Comparison of ENCODE assay signal across 17 cellular contexts in the genomic region with DNA sequence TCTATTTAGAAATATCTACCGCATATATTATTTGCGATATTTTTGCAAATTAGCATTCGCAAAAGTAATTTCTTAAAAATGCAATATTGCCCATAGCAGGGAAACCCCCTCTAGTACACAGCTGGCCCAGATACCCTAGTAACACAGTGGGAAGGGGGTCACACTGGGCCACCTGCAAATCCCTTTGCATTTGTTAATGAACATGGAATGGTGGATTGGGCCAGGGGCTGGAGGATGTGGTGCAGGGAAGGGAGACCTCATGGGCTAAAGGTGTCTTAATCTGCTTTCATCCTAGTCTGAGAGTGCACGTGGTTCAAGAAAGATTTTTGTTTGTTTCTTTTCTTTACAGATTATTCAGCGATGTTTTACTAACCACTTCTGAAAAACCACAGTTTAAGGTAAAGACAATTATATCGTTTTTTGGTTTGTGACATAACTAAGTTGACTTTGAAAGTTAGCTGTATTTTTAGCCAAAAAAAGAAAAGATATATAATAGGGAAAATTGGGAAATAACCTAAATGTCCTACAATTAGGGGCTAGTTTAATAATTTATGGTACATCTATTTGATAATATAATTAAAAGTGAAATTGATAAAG.
"Had no signal": no experiment of that assay in that cellular context is flagged by ENCODE, and none has a peak within 500 bp of the region (broad histone marks: within the 10 kb centered on the region; RNA-seq: fewer than 3 reads in every experiment).

No MANE protein-coding gene starts in this region.

- H3K79me2 ChIP-seq: hepatocyte had no signal

- FAIRE-seq: endothelial cell of umbilical vein had no signal

- DNase-seq: activated CD4-positive, alpha-beta T cell treated with anti-CD3 and anti-CD28 coated beads, Interleukin-2, amount 50 U/mL, for 4 hours; activated CD4-positive, CD25-positive, alpha-beta regulatory T cell treated with anti-CD3 and anti-CD28 coated beads, Interleukin-2, amount 50 U/mL, for 72 hours; activated effector memory CD4-positive, alpha-beta T cell treated with anti-CD3 and anti-CD28 coated beads, Interleukin-2, amount 50 U/mL, for 16 hours; activated T-cell treated with anti-CD3 and anti-CD28 coated beads, Interleukin-2, amount 50 U/mL, for 24 hours; amniotic stem cell; left cardiac atrium; lower lobe of right lung; naive thymus-derived CD4-positive, alpha-beta T cell; posterior cingulate gyrus; tibial artery had no signal

- H3K9me3 ChIP-seq: gastroesophageal sphincter, lower lobe of right lung, right atrium auricular region, tibial artery had no signal

- ATAC-seq: activated naive CD4-positive, alpha-beta T cell treated with anti-CD3 and anti-CD28 coated beads, Interleukin-2, amount 50 U/mL, for 72 hours; lower lobe of right lung; naive thymus-derived CD4-positive, alpha-beta T cell had no signal

- H3K27ac ChIP-seq: gastroesophageal sphincter, hepatocyte, lower lobe of right lung, right atrium auricular region, skin epidermis, tibial artery had no signal

- H3K4me1 ChIP-seq: gastroesophageal sphincter, lower lobe of right lung, tibial artery had no signal

- H3K27me3 ChIP-seq: brain microvascular endothelial cell, gastroesophageal sphincter, hepatocyte, right atrium auricular region, tibial artery had no signal

- H2AFZ ChIP-seq: hepatocyte had no signal

- H3K4me3 ChIP-seq: gastroesophageal sphincter, hepatocyte, lower lobe of right lung, right atrium auricular region, skin epidermis, tibial artery had no signal

- H3K4me2 ChIP-seq: hepatocyte had no signal
